In genomic region chr13:60538566-60538965, GRCh38 we compare ENCODE assay signal across 14 cellular contexts.
A peak's percentile ranks its signal among the peaks of the same experiment; 100 is the strongest.
DNase-seq lines count a peak whose midpoint lies in the region; ATAC-seq and TF ChIP-seq lines count a peak whose summit lies in the region.
"Had no signal": no experiment of that assay in that cellular context is flagged by ENCODE, and none has a peak within 500 bp of the region (broad histone marks: within the 10 kb centered on the region; RNA-seq: fewer than 3 reads in every experiment).

No MANE protein-coding gene starts in this region.

- H3K36me3 ChIP-seq in SJCRH30, result peaks cover 4% of the 10 kb centered on the region; the same call in 1 of the 2 replicates
- H3K36me3 ChIP-seq: BE2C had no signal

- TF ChIP-seq CTCF in foreskin keratinocyte (conservative IDR thresholded peaks at IDR 0.05), result no peak

- H3K4me1 ChIP-seq in foreskin keratinocyte (peaks cover 3% of the 10 kb centered on the region), SJCRH30 (no peaks in the 10 kb centered on the region)
- H3K4me1 ChIP-seq: BE2C had no signal

- ATAC-seq in foreskin keratinocyte, result no peak
- ATAC-seq: CD8-positive, alpha-beta T cell had no signal

- DNase-seq in EL (peak; percentile 0), RPMI7951 (ENCODE audit: low read depth) (peak; percentile 4), left kidney (ENCODE audit: low read depth, low spot score) (peak; percentile 8), foreskin keratinocyte (no peak), hepatic stellate cell (ENCODE audit: low spot score) (no peak), activated T-cell treated with anti-CD3 and anti-CD28 coated beads for 4 hours (no peak), SJCRH30 (no peak)
- DNase-seq: BE2C; CD8-positive, alpha-beta T cell; COR-L47; DND-41; GM23248; H7; IMR-90 had no signal

- no peak overlapping the region for H3K4me3 ChIP-seq in SJCRH30
- H3K4me3 ChIP-seq: GM23248 had no signal

- H3K27ac ChIP-seq in foreskin keratinocyte (no peak overlapping the region), SJCRH30 (no peak overlapping the region)
- H3K27ac ChIP-seq: GM23248 had no signal

- no peaks in the 10 kb centered on the region; the same call in 1 of the 2 replicates for H3K9me3 ChIP-seq in SJCRH30 (replicated peaks)
- H3K9me3 ChIP-seq: BE2C had no signal

- H3K27me3 ChIP-seq in foreskin keratinocyte, result no peaks in the 10 kb centered on the region
- H3K27me3 ChIP-seq in SJCRH30, result no peaks in the 10 kb centered on the region
- H3K27me3 ChIP-seq: BE2C had no signal

Comparison
In these comparisons a context has a peak if more than half of its experiments do, and no peak if none do; other contexts are left out.
1. DNase-seq: peak in EL (single experiment), RPMI7951 (single experiment) and left kidney (single experiment); none in foreskin keratinocyte (0 of 2), hepatic stellate cell (single experiment), activated T-cell treated with anti-CD3 and anti-CD28 coated beads for 4 hours (single experiment) and SJCRH30 (0 of 2).